ENCODE assay signal across 23 cellular contexts in the genomic region with DNA sequence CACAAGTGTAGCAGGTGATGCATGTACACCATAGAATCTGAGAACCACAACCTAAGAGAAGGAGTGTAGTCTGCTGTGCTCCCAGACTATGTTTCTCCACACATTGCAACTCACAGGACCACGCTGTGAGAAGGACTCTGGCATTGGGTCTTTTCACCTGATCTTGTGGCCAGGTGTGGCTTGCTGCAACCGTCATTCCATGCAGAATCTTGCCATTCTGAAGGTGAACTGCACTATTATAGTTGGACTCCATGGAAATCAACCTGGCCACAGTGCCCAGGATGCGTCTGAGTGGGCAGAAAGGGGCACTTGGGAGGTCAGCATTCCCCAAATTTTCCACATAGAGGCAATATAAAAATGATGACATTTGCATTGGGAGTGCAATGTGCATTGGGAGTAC.
"Had no signal": no experiment of that assay in that cellular context is flagged by ENCODE, and none has a peak within 500 bp of the region (broad histone marks: within the 10 kb centered on the region; RNA-seq: fewer than 3 reads in every experiment).

No MANE protein-coding gene starts in this region.

- H3K36me3 ChIP-seq: brain microvascular endothelial cell, cardiac muscle cell, MG63 had no signal

- H3K27me3 Mint-ChIP-seq: activated B cell treated with CpG ODN at 0.5 μM for 24 hours; activated naive CD8-positive, alpha-beta T cell treated with anti-CD3 and anti-CD28 coated beads for 36 hours had no signal

- H3K9me3 ChIP-seq: MG63 had no signal

- H3K4me3 Mint-ChIP-seq: activated B cell treated with CpG ODN at 0.5 μM for 24 hours; activated CD4-positive, alpha-beta T cell treated with anti-CD3 and anti-CD28 coated beads, Interleukin-2, amount 10 ng/mL, durations not matched to agents 24 days and 14 days; activated naive CD4-positive, alpha-beta T cell treated with anti-CD3 and anti-CD28 coated beads for 36 hours; activated naive CD8-positive, alpha-beta T cell treated with anti-CD3 and anti-CD28 coated beads for 36 hours; activated T-cell treated with anti-CD3 and anti-CD28 coated beads, Interleukin-2, amount 50 U/mL, for 4 hours; T-helper 17 cell had no signal

- ATAC-seq: activated T-cell treated with anti-CD3 and anti-CD28 coated beads, Interleukin-2, amount 50 U/mL, for 4 hours; T-helper 17 cell had no signal

- H3K27ac Mint-ChIP-seq: activated B cell treated with CpG ODN at 0.5 μM for 24 hours; activated CD4-positive, alpha-beta T cell treated with anti-CD3 and anti-CD28 coated beads, Interleukin-2, amount 10 ng/mL, durations not matched to agents 24 days and 14 days; activated naive CD4-positive, alpha-beta T cell treated with anti-CD3 and anti-CD28 coated beads for 36 hours; activated naive CD8-positive, alpha-beta T cell treated with anti-CD3 and anti-CD28 coated beads for 36 hours; T-helper 17 cell had no signal

- H3K27me3 ChIP-seq: brain microvascular endothelial cell, cardiac muscle cell, MG63 had no signal

- FAIRE-seq: TTC549 had no signal

- DNase-seq: activated B cell treated with CpG ODN at 0.5 μM for 24 hours; activated CD4-positive, alpha-beta T cell treated with anti-CD3 and anti-CD28 coated beads for 1 hour; activated CD4-positive, alpha-beta T cell treated with anti-CD3 and anti-CD28 coated beads, Interleukin-2, amount 50 U/mL, for 48 hours; activated effector memory CD4-positive, alpha-beta T cell treated with anti-CD3 and anti-CD28 coated beads, Interleukin-2, amount 50 U/mL, for 16 hours; activated naive CD4-positive, alpha-beta T cell treated with anti-CD3 and anti-CD28 coated beads for 36 hours; activated naive CD8-positive, alpha-beta T cell treated with anti-CD3 and anti-CD28 coated beads for 36 hours; activated T-cell treated with anti-CD3 and anti-CD28 coated beads, Interleukin-2, amount 50 U/mL, for 4 hours; brain microvascular endothelial cell; MG63; MV-4-11; NCI-H1092 treated with DMSO at 0.1 percent for 48 hours; NCI-H1417 treated with DMSO at 0.1 percent for 48 hours; NCI-H1694; NCI-H2081 treated with DMSO at 0.1 percent for 48 hours; NCI-H2227 treated with DMSO at 0.1 percent for 48 hours; NCI-H524 treated with DMSO at 0.1 percent for 48 hours; NCI-H774; SIG-M5; T-helper 17 cell; T-helper 9 cell had no signal

- H3K9me3 Mint-ChIP-seq: activated B cell treated with CpG ODN at 0.5 μM for 24 hours; activated CD4-positive, alpha-beta T cell treated with anti-CD3 and anti-CD28 coated beads, Interleukin-2, amount 10 ng/mL, durations not matched to agents 24 days and 14 days; activated naive CD4-positive, alpha-beta T cell treated with anti-CD3 and anti-CD28 coated beads for 36 hours; activated naive CD8-positive, alpha-beta T cell treated with anti-CD3 and anti-CD28 coated beads for 36 hours; activated T-cell treated with anti-CD3 and anti-CD28 coated beads, Interleukin-2, amount 50 U/mL, for 4 hours had no signal

- H3K4me3 ChIP-seq: cardiac muscle cell, MG63 had no signal

- H3K4me1 Mint-ChIP-seq: activated CD4-positive, alpha-beta T cell treated with anti-CD3 and anti-CD28 coated beads, Interleukin-2, amount 10 ng/mL, durations not matched to agents 24 days and 14 days; activated naive CD8-positive, alpha-beta T cell treated with anti-CD3 and anti-CD28 coated beads for 36 hours; T-helper 17 cell had no signal

- H3K27ac ChIP-seq: brain microvascular endothelial cell, cardiac muscle cell had no signal

- H3K36me3 Mint-ChIP-seq: activated naive CD8-positive, alpha-beta T cell treated with anti-CD3 and anti-CD28 coated beads for 36 hours had no signal
